ENCODE assay signal across 9 cellular contexts in the genomic region with DNA sequence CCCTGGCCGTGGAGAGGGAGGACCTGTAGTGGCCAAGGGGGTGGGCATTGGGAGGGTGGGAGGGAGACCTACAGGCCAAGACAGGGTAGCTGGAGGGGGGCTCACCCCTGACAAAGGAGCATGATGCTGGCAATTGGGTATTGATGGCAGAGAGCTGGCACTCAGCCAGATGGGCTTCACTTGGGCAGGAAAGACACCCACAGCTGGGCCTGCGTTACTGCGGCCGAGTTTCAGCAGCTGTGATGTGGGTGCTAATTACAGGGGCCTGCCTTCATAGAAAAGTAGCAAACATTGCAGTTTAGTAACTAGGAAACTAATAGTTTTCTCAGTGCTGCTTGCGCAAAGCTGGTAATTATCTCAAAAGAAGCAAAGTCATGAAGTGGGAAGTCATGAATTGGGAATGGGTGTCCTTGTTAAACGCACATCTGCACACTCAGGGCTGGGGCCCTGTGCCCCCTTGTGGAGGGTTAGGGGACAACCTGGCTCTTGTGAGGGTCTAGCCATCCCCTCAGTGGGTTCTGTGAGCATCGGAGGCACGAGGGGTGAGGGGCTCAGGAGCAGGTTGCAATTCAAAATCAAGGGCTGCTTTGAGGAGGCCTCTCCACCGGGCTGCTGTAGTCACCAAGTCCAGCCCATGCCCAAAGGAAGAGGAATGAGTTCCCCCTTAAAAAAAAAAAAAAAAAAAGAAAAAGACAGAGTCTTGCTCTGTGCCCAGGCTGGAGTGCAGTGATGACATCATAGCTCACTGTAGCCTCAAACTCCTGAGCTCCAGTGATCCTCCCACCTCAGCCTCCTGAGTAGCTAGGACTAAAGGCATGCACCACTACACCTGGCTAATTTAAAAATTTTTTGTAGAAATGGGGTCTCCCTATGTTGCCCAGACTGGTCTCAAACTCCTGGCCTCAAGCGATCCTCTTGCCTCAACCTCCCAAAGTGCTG. TPM values are rescaled to one million over a fixed set of nuclear protein-coding genes. Genes with fewer than 3 reads are reported as not detected.
A peak's percentile ranks its signal among the peaks of the same experiment; 100 is the strongest.
DNase-seq lines count a peak whose midpoint lies in the region; ATAC-seq and TF ChIP-seq lines count a peak whose summit lies in the region.
"Had no signal": no experiment of that assay in that cellular context is flagged by ENCODE, and none has a peak within 500 bp of the region (broad histone marks: within the 10 kb centered on the region; RNA-seq: fewer than 3 reads in every experiment).

No MANE protein-coding gene starts in this region.

- BruUV-seq in Calu3 (replicated peaks; lab: Mats Ljungman, UMichigan), result no TSS peak

- intact Hi-C loops in Calu3 (cut with micrococcal nuclease; ENCODE audit: unreplicated experiment), result no loop called here

- no peak for TF ChIP-seq POLR2A in Peyer's patch (IDR thresholded peaks at IDR 0.05)

- TF ChIP-seq CTCF in Calu3 (IDR thresholded peaks at IDR 0.05; ENCODE audit: unreplicated experiment) (peak; percentile 31), HFF-Myc (IDR thresholded peaks at IDR 0.05; ENCODE audit: low read depth, low read length, missing control alignments) (peak; percentile 57), Peyer's patch (IDR thresholded peaks at IDR 0.05) (peak in 1 of 6 experiments; percentile 5)

- H3K36me3 ChIP-seq in Peyer's patch, result peaks cover 0 to 57% (median 0%) of the 10 kb centered on the region in 3 donors

- H3K4me3 ChIP-seq in HFF-Myc (replicated peaks; ENCODE audit: low read depth, low read length), result no peak overlapping the region
- H3K4me3 ChIP-seq in Peyer's patch, result no peak overlapping the region

- DNase-seq in Calu3 (no peak), HFF-Myc (ENCODE audit: extremely low read depth, low read depth) (no peak), T-helper 17 cell (no peak), H4 (ENCODE audit: low spot score) (no peak), Peyer's patch (no peak), RPMI8226 (no peak)
- DNase-seq: stimulated activated CD4-positive, alpha-beta T cell treated with anti-CD3 and anti-CD28 coated beads, Interleukin-12 subunit alpha, Interleukin-12 subunit beta, amount 100 ng/mL, for 4 hours had no signal

- H3K27me3 ChIP-seq in layer of hippocampus (ENCODE audit: control insufficient read depth, insufficient read depth, low read length) (no peaks in the 10 kb centered on the region), Peyer's patch (no peaks in the 10 kb centered on the region)

- peaks cover 45% of the 10 kb centered on the region for H3K4me1 Mint-ChIP-seq in Calu3 (ENCODE audit: low read depth, unreplicated experiment)
- peaks cover 5% of the 10 kb centered on the region for H3K4me1 Mint-ChIP-seq in T-helper 17 cell
- no peaks in the 10 kb centered on the region for H3K4me1 Mint-ChIP-seq in activated T-helper 17 cell treated with anti-CD3 and anti-CD28 coated beads, Interleukin-2, amount 50 U/mL, for 72 hours

- CTCF ChIA-PET in Calu3 (lab: Charles Lee), result interaction anchor here (0.7 kb wide), 1 partner anchor 209 kb away, joined by 3 read pairs; no protein-coding TSS in a partner anchor

- peak overlapping the region; percentile 1 for H3K27ac Mint-ChIP-seq in Calu3 (ENCODE audit: unreplicated experiment)
- H3K27ac Mint-ChIP-seq in T-helper 17 cell, result peak overlapping the region; percentile 76
- no peak overlapping the region for H3K27ac Mint-ChIP-seq in activated T-helper 17 cell treated with anti-CD3 and anti-CD28 coated beads, Interleukin-2, amount 50 U/mL, for 72 hours

- peak overlapping the region; percentile 42 for H3K27ac ChIP-seq in layer of hippocampus (ENCODE audit: low read depth, low read length)
- no peak overlapping the region for H3K27ac ChIP-seq in Peyer's patch

- no peaks in the 10 kb centered on the region for H3K27me3 Mint-ChIP-seq in Calu3 (ENCODE audit: unreplicated experiment)
- no peaks in the 10 kb centered on the region for H3K27me3 Mint-ChIP-seq in T-helper 17 cell
- H3K27me3 Mint-ChIP-seq in activated T-helper 17 cell treated with anti-CD3 and anti-CD28 coated beads, Interleukin-2, amount 50 U/mL, for 72 hours, result no peaks in the 10 kb centered on the region

- H3K9me3 Mint-ChIP-seq in Calu3 (ENCODE audit: low read depth, unreplicated experiment), result no peaks in the 10 kb centered on the region
- no peaks in the 10 kb centered on the region for H3K9me3 Mint-ChIP-seq in activated T-helper 17 cell treated with anti-CD3 and anti-CD28 coated beads, Interleukin-2, amount 50 U/mL, for 72 hours

- no peaks in the 10 kb centered on the region for H3K9me3 ChIP-seq in T-helper 17 cell (ENCODE audit: control insufficient read depth, low read length, poor library complexity, severe bottlenecking)
- no peaks in the 10 kb centered on the region for H3K9me3 ChIP-seq in Peyer's patch

- H3K4me3 Mint-ChIP-seq in Calu3 (ENCODE audit: low read depth, unreplicated experiment), result no peak overlapping the region
- no peak overlapping the region for H3K4me3 Mint-ChIP-seq in T-helper 17 cell
- no peak overlapping the region for H3K4me3 Mint-ChIP-seq in activated T-helper 17 cell treated with anti-CD3 and anti-CD28 coated beads, Interleukin-2, amount 50 U/mL, for 72 hours

- H3K36me3 Mint-ChIP-seq in Calu3 (ENCODE audit: insufficient read depth, unreplicated experiment) (peaks cover 73% of the 10 kb centered on the region), T-helper 17 cell (ENCODE audit: low read depth) (no peaks in the 10 kb centered on the region)
- peaks cover 11% of the 10 kb centered on the region for H3K36me3 Mint-ChIP-seq in activated T-helper 17 cell treated with anti-CD3 and anti-CD28 coated beads, Interleukin-2, amount 50 U/mL, for 72 hours (ENCODE audit: low read depth)

- no peak for ATAC-seq in T-helper 17 cell
- no peak for ATAC-seq in activated T-helper 17 cell treated with anti-CD3 and anti-CD28 coated beads, Interleukin-2, amount 50 U/mL, for 72 hours (replicated peaks)

- H3K4me1 ChIP-seq in Peyer's patch, result peaks cover 0 to 22% (median 2%) of the 10 kb centered on the region in 4 donors

RNA-seq across cellular contexts. Expression of gene TXNRD2, which starts 24.4 kb away (rescaled TPM):
- total RNA-seq in Calu3 (2022) (33.7 and 36.3 TPM in 2 replicates), T-helper 17 cell (10 to 100 TPM; 16.8 to 25.6 TPM), Peyer's patch (10 to 100 TPM; 24.7 to 29.8 (median 27.2) TPM)
- 7.5 and 9.1 TPM in 2 replicates for total RNA-seq in H4 (2014; rRNA removed; shearing (Covaris generic))
- 10 to 100 TPM; 14.1 to 21.4 TPM for total RNA-seq in activated T-helper 17 cell treated with anti-CD3 and anti-CD28 coated beads, Interleukin-2, amount 50 U/mL, for 72 hours

RNA-seq across cellular contexts. Expression of gene COMT, which starts 24.5 kb away (rescaled TPM):
- total RNA-seq in Calu3 (2022) (165 and 170 TPM in 2 replicates), T-helper 17 cell (10 to 100 TPM; 28.2 to 37.3 TPM), Peyer's patch (100 to 1,000 TPM in 3 of 4 donors, 10 to 100 TPM in 1; 89.1 to 149 (median 138) TPM)
- 111 and 112 TPM in 2 replicates for total RNA-seq in H4 (2014; rRNA removed; shearing (Covaris generic))
- 100 to 1,000 TPM in 1 of 2 donors, 10 to 100 TPM in 1; 53.4 to 133 TPM for total RNA-seq in activated T-helper 17 cell treated with anti-CD3 and anti-CD28 coated beads, Interleukin-2, amount 50 U/mL, for 72 hours

RNA-seq across cellular contexts. Expression of gene ARVCF, which starts 50.6 kb away (rescaled TPM):
- total RNA-seq in Calu3 (2022) (19.7 and 21.7 TPM in 2 replicates), T-helper 17 cell (1 to 10 TPM; 1.3 to 2.8 TPM), Peyer's patch (10 to 100 TPM; 10.7 to 21.2 (median 18.4) TPM)
- total RNA-seq in H4 (2014; rRNA removed; shearing (Covaris generic)), result 0.58 and 1.8 TPM in 2 replicates
- total RNA-seq in activated T-helper 17 cell treated with anti-CD3 and anti-CD28 coated beads, Interleukin-2, amount 50 U/mL, for 72 hours, result 1 to 10 TPM; 1.0 to 1.2 TPM

RNA-seq across cellular contexts. Expression of gene TANGO2, which starts 54.9 kb away (rescaled TPM):
- total RNA-seq in Calu3 (2022), result 33.5 and 41.4 TPM in 2 replicates
- 10 to 100 TPM; 31.7 to 44.3 TPM for total RNA-seq in T-helper 17 cell
- 20.6 and 29.3 TPM in 2 replicates for total RNA-seq in H4 (2014; rRNA removed; shearing (Covaris generic))
- 10 to 100 TPM; 19.3 to 28.2 TPM for total RNA-seq in activated T-helper 17 cell treated with anti-CD3 and anti-CD28 coated beads, Interleukin-2, amount 50 U/mL, for 72 hours
- total RNA-seq in Peyer's patch, result 10 to 100 TPM; 27.2 to 45.4 (median 41.0) TPM
